Comparison of ENCODE assay signal across 9 cellular contexts in the genomic region with DNA sequence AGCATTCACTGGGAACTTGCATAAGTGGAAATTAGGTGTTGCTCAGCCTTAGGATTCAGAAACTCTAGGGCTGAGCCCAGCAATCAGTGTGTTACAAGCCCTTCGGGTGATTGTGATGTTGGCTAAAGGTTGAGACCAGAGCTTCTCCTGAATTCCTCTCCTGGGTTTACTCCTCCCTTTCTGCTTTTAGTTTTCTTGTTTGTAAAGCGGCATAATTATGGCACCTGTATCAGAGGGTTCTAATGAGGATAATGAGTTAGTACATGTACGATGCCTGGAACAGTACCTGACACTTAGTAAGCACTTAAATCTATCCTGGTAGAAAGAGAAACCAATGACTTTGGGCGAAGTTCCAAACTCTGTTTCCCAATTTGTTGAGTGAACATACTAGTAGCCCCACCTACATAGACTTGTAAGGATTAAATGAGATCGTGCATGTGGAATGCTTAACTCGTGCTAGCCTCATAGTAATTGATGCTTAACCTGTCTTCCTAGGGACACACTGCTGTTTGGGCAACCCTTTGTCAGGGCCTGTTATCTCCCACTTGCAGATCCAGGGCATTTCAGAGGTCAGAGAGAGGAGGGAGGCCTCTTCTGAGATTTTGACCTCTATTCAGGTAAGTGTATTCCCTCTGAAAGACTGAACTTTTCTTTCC. TPM values are rescaled to one million over a fixed set of nuclear protein-coding genes. Genes with fewer than 3 reads are reported as not detected.
DNase-seq lines count a peak whose midpoint lies in the region; ATAC-seq, FAIRE-seq and TF ChIP-seq lines count a peak whose summit lies in the region.
"Had no signal": no experiment of that assay in that cellular context is flagged by ENCODE, and none has a peak within 500 bp of the region (broad histone marks: within the 10 kb centered on the region; RNA-seq: fewer than 3 reads in every experiment).

No MANE protein-coding gene starts in this region.

- peak overlapping the region; percentile 86 to 99 for H3K27ac Mint-ChIP-seq in effector memory CD8-positive, alpha-beta T cell

- in situ Hi-C loops in G401 (cut with HindIII; ENCODE audit: low sequenced_read_pairs), result no loop called here

- TF ChIP-seq CTCF in OCI-LY3 (IDR thresholded peaks at IDR 0.05; ENCODE audit: low read depth, low read length), result no peak
- no peak for TF ChIP-seq CTCF in pancreas (IDR thresholded peaks at IDR 0.05)

- peaks cover 32% of the 10 kb centered on the region for H3K4me1 ChIP-seq in OCI-LY3 (ENCODE audit: low read length)
- H3K4me1 ChIP-seq in pancreas, result peaks cover 13 to 16% (median 15%) of the 10 kb centered on the region in 3 donors

- no peaks in the 10 kb centered on the region for H3K9me3 Mint-ChIP-seq in effector memory CD8-positive, alpha-beta T cell

- peaks cover 30 to 35% of the 10 kb centered on the region in 2 donors for H3K4me1 Mint-ChIP-seq in effector memory CD8-positive, alpha-beta T cell (ENCODE audit: low read depth in 2 of 2)

- H3K27me3 ChIP-seq in OCI-LY3 (ENCODE audit: low read depth, low read length), result no peaks in the 10 kb centered on the region
- no peaks in the 10 kb centered on the region for H3K27me3 ChIP-seq in pancreas
- H3K27me3 ChIP-seq: cardiac muscle cell had no signal

- H3K36me3 Mint-ChIP-seq in effector memory CD8-positive, alpha-beta T cell (ENCODE audit: insufficient read depth), result peaks cover 50% of the 10 kb centered on the region

- H3K36me3 ChIP-seq in OCI-LY3 (replicated peaks; ENCODE audit: low read depth, low read length), result peaks cover 22% of the 10 kb centered on the region
- H3K36me3 ChIP-seq in pancreas, result no peaks in the 10 kb centered on the region
- H3K36me3 ChIP-seq: cardiac muscle cell had no signal

- H3K9ac ChIP-seq in OCI-LY3 (ENCODE audit: low read length), result peak overlapping the region; percentile 49; the same call in 1 of the 2 replicates

- DNase-seq in EL (peak; percentile 46), pancreas (no peak), ecto neural progenitor cell (ENCODE audit: low spot score) (no peak), G401 (ENCODE audit: low spot score) (no peak), NCI-H2081 (lab: John Stamatoyannopoulos, UW) (no peak), NOMO-1 (lab: John Stamatoyannopoulos, UW; ENCODE audit: unreplicated experiment in 2 of 2) (no peak)
- no peak for DNase-seq in effector memory CD8-positive, alpha-beta T cell

- intact Hi-C loops in pancreas (cut with DNase I), result no loop called here

- FAIRE-seq in pancreas (lab: Jason Lieb, UNC), result no peak

- WGBS in pancreas, 2 donors, result 95 to 97% methylated on average over 6 of the region's 6 CpGs

- H3K4me2 ChIP-seq in OCI-LY3 (ENCODE audit: low read length), result peak overlapping the region; percentile 64

- peak overlapping the region; percentile 98 to 99 for H3K4me3 Mint-ChIP-seq in effector memory CD8-positive, alpha-beta T cell

- H3K4me3 ChIP-seq in OCI-LY3 (ENCODE audit: low read length) (peak overlapping the region; percentile 89; the same call in 1 of the 2 replicates), pancreas (no peak overlapping the region)

- H3K79me2 ChIP-seq in OCI-LY3 (ENCODE audit: low read length), result peaks cover 34% of the 10 kb centered on the region

- ATAC-seq in effector memory CD8-positive, alpha-beta T cell (replicated peaks), result no peak
- no peak for ATAC-seq in pancreas

- H3K27me3 Mint-ChIP-seq in effector memory CD8-positive, alpha-beta T cell, result no peaks in the 10 kb centered on the region

- H3K9me3 ChIP-seq in OCI-LY3 (ENCODE audit: insufficient read depth, low read length) (no peaks in the 10 kb centered on the region), pancreas (no peaks in the 10 kb centered on the region)

- peaks cover 29% of the 10 kb centered on the region for H4K20me1 ChIP-seq in OCI-LY3 (ENCODE audit: insufficient read depth, low read length)

- H3K27ac ChIP-seq in OCI-LY3 (ENCODE audit: low read length) (0 out of 2 replicates have a peak overlapping the region, but pooled peaks have one; percentile 88), pancreas (peak overlapping the region in 3 of 4 donors; percentile 94 to 97 (median 96))

- peak overlapping the region; percentile 74; the same call in 1 of the 2 replicates for H2AFZ ChIP-seq in OCI-LY3 (ENCODE audit: low read depth, low read length)

RNA-seq across cellular contexts. Expression of a gene that starts 0.9 kb away (rescaled TPM):
- total RNA-seq in pancreas, result 100 to 1,000 TPM in 3 of 6 donors, 10 to 100 TPM in 3; 68.1 to 109 (median 94.8) TPM
- polyA plus RNA-seq in pancreas, result 10 to 100 TPM; 70.6 to 91.6 TPM
- total RNA-seq in G401 (2014; rRNA removed; shearing (Covaris generic)), result 206 and 261 TPM in 2 replicates
